Comparison of ENCODE assay signal across 1 cellular context in the genomic region with DNA sequence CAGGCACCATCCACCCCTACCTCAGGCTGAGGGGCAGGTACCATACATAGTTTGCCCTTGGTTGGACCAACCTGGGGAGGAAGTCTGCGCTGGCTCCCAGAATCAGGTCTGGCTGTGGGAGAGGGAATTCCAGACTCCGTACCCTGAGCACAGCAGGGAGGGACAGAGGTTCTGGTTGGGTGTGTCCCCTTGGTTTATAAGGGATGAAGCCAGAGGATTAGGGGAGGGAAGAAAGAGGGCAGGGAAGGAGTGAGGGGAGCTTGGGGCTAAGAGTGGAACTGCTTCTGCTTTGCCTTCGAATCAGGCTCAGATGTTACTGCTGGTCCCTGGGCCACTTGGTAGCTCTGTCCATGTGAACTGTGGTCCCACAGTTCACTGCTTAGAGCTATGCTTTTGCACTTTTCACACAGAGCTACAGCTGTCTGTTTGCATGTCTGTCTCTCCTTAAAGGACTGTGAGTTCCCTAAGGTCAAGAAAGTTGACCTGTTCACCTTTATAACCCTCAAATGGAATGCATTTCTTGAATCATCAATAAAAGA.
TF ChIP-seq lines count a peak whose summit lies in the region.

No MANE protein-coding gene starts in this region.

TF ChIP-seq in A549, 52 proteins besides CTCF, POLR2A, EP300 and RAD21 (continued from another document):
- TF ChIP-seq, protein P1, sequence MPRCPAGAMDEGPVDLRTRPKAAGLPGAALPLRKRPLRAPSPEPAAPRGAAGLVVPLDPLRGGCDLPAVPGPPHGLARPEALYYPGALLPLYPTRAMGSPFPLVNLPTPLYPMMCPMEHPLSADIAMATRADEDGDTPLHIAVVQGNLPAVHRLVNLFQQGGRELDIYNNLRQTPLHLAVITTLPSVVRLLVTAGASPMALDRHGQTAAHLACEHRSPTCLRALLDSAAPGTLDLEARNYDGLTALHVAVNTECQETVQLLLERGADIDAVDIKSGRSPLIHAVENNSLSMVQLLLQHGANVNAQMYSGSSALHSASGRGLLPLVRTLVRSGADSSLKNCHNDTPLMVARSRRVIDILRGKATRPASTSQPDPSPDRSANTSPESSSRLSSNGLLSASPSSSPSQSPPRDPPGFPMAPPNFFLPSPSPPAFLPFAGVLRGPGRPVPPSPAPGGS (IDR thresholded peaks at IDR 0.05), result no peak
